In the genomic region with DNA sequence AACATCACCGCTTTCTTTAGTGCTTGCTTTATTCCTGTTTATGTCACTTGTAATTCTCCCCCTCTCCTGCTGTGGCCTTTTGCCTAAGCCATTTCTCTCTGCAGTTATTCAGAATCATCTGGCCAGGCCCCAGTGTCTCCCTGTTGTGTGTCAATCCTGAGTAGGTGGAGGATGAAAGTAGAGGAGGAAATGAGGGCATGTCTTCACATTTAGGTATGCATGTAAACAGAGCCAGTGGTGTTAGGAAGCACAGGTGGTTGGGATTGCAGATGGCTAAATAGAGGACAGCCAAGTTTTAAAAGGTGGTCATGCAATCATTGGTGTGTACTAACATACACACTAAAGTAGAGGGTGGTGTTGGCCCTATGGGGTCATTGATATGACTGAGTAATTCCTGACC, we compare ENCODE assay signal across 22 cellular contexts. TPM values are rescaled to one million over a fixed set of nuclear protein-coding genes. Genes with fewer than 3 reads are reported as not detected.
DNase-seq lines count a peak whose midpoint lies in the region; FAIRE-seq and TF ChIP-seq lines count a peak whose summit lies in the region.
"Had no signal": no experiment of that assay in that cellular context is flagged by ENCODE, and none has a peak within 500 bp of the region (broad histone marks: within the 10 kb centered on the region; RNA-seq: fewer than 3 reads in every experiment).

No MANE protein-coding gene starts in this region.

- no peaks in the 10 kb centered on the region for H3K36me3 Mint-ChIP-seq in endodermal cell (ENCODE audit: low read depth)

- H2BK12ac ChIP-seq in trophoblast cell (ENCODE audit: low read length) = no peak overlapping the region

- WGBS in endodermal cell (ENCODE audit: insufficient coverage in 1 of 2, insufficient read length in 1 of 2), 2 experiments = 50% methylated on average over 1 of the region's 1 CpG
- no CpG with 5 or more reads among the region's 1 CpG for whole genome bisulfite sequencing in trophoblast cell (ENCODE audit: extremely low coverage, insufficient coverage, insufficient read length)

- no peak overlapping the region for H4K91ac ChIP-seq in trophoblast cell (ENCODE audit: low read depth, low read length)

- no peak overlapping the region for H3K4me2 ChIP-seq in trophoblast cell (ENCODE audit: low read length)

- no peak overlapping the region for H3K4me3 ChIP-seq in endodermal cell (ENCODE audit: low read length)
- no peak overlapping the region for H3K4me3 ChIP-seq in trophoblast cell (ENCODE audit: low read depth, low read length)
- H3K4me3 ChIP-seq: HAP-1, MG63 had no signal

- peaks cover 11% of the 10 kb centered on the region for H3K4me1 Mint-ChIP-seq in endodermal cell

- no peak for TF ChIP-seq POLR2A in GM12891 (IDR thresholded peaks at IDR 0.05; ENCODE audit: low read depth, low read length)

- no peak overlapping the region for H3K18ac ChIP-seq in trophoblast cell (ENCODE audit: low read length)

- peaks cover 7% of the 10 kb centered on the region for H3K27me3 Mint-ChIP-seq in endodermal cell (ENCODE audit: insufficient read depth)

- no peak overlapping the region for H2AK5ac ChIP-seq in trophoblast cell (ENCODE audit: low read length)

- no peaks in the 10 kb centered on the region for H3K79me2 ChIP-seq in trophoblast cell (ENCODE audit: control insufficient read depth, insufficient read depth, low read length, poor library complexity)

- H3K4me3 Mint-ChIP-seq in endodermal cell = no peak overlapping the region
- H3K4me3 Mint-ChIP-seq: CD4-positive, alpha-beta T cell had no signal

- DNase-seq in GM12891 (ENCODE audit: insufficient read length, low spot score) (no peak), NCI-H69 (lab: John Stamatoyannopoulos, UW) (peak; percentile 11), endodermal cell (peak; percentile 58), trophoblast cell (no peak), NCI-H2196 (lab: John Stamatoyannopoulos, UW; ENCODE audit: unreplicated experiment) (no peak), cerebellum (ENCODE audit: low spot score) (no peak), retina (no peak)
- DNase-seq: CD4-positive, alpha-beta T cell; GDM1; Kasumi-1; MG63; NCI-H1048; NCI-H1436; NCI-H1930; NCI-H345; NCI-H526 had no signal

- H2BK120ac ChIP-seq in trophoblast cell (ENCODE audit: insufficient read depth, low read length, poor library complexity) = no peak overlapping the region

- FAIRE-seq in GM12891 (lab: Jason Lieb, UNC) = peak; percentile 26
- FAIRE-seq: A204.1, GM19239, HTR-8/SVneo had no signal

- H4K8ac ChIP-seq in trophoblast cell (ENCODE audit: low read depth, low read length) = no peak overlapping the region

- H3K27ac Mint-ChIP-seq in endodermal cell = no peak overlapping the region
- H3K27ac Mint-ChIP-seq: CD4-positive, alpha-beta T cell had no signal

- no peak overlapping the region for H2AFZ ChIP-seq in trophoblast cell (ENCODE audit: insufficient read depth, low read length, poor library complexity)

- H3K36me3 ChIP-seq in endodermal cell (ENCODE audit: control insufficient read depth, insufficient read depth, low read length) (no peaks in the 10 kb centered on the region), trophoblast cell (ENCODE audit: control insufficient read depth in 1 of 2, insufficient read depth in 2 of 2, low read length in 2 of 2) (no peaks in the 10 kb centered on the region)
- H3K36me3 ChIP-seq: HAP-1, MG63 had no signal

- no peaks in the 10 kb centered on the region for H3K9me3 Mint-ChIP-seq in endodermal cell
- H3K9me3 Mint-ChIP-seq: CD4-positive, alpha-beta T cell had no signal

- H4K12ac ChIP-seq in trophoblast cell (ENCODE audit: low read depth, low read length) = no peak overlapping the region

- H3K9me3 ChIP-seq in endodermal cell (ENCODE audit: control insufficient read depth, low read length) = no peaks in the 10 kb centered on the region
- no peaks in the 10 kb centered on the region for H3K9me3 ChIP-seq in trophoblast cell (ENCODE audit: insufficient read depth, low read depth, low read length)
- H3K9me3 ChIP-seq: HAP-1, MG63 had no signal

- H3K9ac ChIP-seq in endodermal cell (ENCODE audit: extremely low read depth, low read length, poor library complexity, severe bottlenecking) = no peak overlapping the region
- H3K9ac ChIP-seq in trophoblast cell (ENCODE audit: low read length) = no peak overlapping the region

- H3K4ac ChIP-seq in trophoblast cell (ENCODE audit: low read depth, low read length) = no peak overlapping the region

- no peak overlapping the region for H3K27ac ChIP-seq in endodermal cell (ENCODE audit: low read depth, low read length)
- H3K27ac ChIP-seq in trophoblast cell (ENCODE audit: low read depth, low read length) = no peak overlapping the region

- H3K4me1 ChIP-seq in endodermal cell (ENCODE audit: control insufficient read depth, insufficient read depth, low read length) (no peaks in the 10 kb centered on the region), trophoblast cell (ENCODE audit: control insufficient read depth in 1 of 2, insufficient read depth in 2 of 2, low read length in 2 of 2) (no peaks in the 10 kb centered on the region)

- peak overlapping the region; percentile 44 for H3K23ac ChIP-seq in trophoblast cell (ENCODE audit: low read length)

- H2BK5ac ChIP-seq in trophoblast cell (ENCODE audit: low read depth, low read length, poor library complexity) = no peak overlapping the region

- H3K27me3 ChIP-seq in endodermal cell (ENCODE audit: control insufficient read depth, insufficient read depth, low read length, poor library complexity, severe bottlenecking) = no peaks in the 10 kb centered on the region
- no peaks in the 10 kb centered on the region for H3K27me3 ChIP-seq in trophoblast cell (ENCODE audit: insufficient read depth, low read length)
- H3K27me3 ChIP-seq: MG63 had no signal

- H3K14ac ChIP-seq in trophoblast cell (ENCODE audit: low read length) = no peak overlapping the region

- TF ChIP-seq CTCF in endodermal cell (conservative IDR thresholded peaks at IDR 0.05) = no peak

- H3K79me1 ChIP-seq in trophoblast cell (ENCODE audit: low read length) = no peaks in the 10 kb centered on the region

TF ChIP-seq in GM12891, 5 proteins besides CTCF, POLR2A, EP300 and RAD21:
- no peak for TF ChIP-seq POU2F2 (IDR thresholded peaks at IDR 0.05; ENCODE audit: low read depth, low read length)
- TF ChIP-seq POLR2AphosphoS5 (IDR thresholded peaks at IDR 0.05; ENCODE audit: low read depth, low read length) = no peak
- no peak for TF ChIP-seq SPI1 (IDR thresholded peaks at IDR 0.05; ENCODE audit: low read depth, low read length)
- no peak for TF ChIP-seq PAX5 (IDR thresholded peaks at IDR 0.05; ENCODE audit: insufficient read depth, low read length, severe bottlenecking)
- TF ChIP-seq TAF1 (IDR thresholded peaks at IDR 0.05; ENCODE audit: low read depth, low read length) = no peak

RNA-seq across cellular contexts. Expression of a gene that starts 5.2 kb away (rescaled TPM):
- not detected for polyA plus RNA-seq in GM12891 (2012; ENCODE audit: low read depth, missing spikeins)
- total RNA-seq in endodermal cell (1 to 10 TPM; 2.1 to 3.8 TPM), cerebellum (2.4 TPM)
- 11.6 TPM for polyA plus RNA-seq in endodermal cell (2013, experiment 1 of 2)
- polyA plus RNA-seq in endodermal cell (2013, experiment 2 of 2) = 11.1 TPM
- 1.5 and 2.0 TPM in 2 replicates for polyA plus RNA-seq in trophoblast cell (2013)
- total RNA-seq: CD4-positive, alpha-beta T cell; Daoy; OCI-LY7 had no signal

Comparison
In these comparisons a context has a peak if more than half of its experiments do, and no peak if none do; other contexts are left out.
1. DNase-seq: peak in NCI-H69 (single experiment) and endodermal cell (single experiment); none in GM12891 (single experiment), trophoblast cell (0 of 2), NCI-H2196 (single experiment), cerebellum (single experiment) and retina (single experiment).